In the genomic region with DNA sequence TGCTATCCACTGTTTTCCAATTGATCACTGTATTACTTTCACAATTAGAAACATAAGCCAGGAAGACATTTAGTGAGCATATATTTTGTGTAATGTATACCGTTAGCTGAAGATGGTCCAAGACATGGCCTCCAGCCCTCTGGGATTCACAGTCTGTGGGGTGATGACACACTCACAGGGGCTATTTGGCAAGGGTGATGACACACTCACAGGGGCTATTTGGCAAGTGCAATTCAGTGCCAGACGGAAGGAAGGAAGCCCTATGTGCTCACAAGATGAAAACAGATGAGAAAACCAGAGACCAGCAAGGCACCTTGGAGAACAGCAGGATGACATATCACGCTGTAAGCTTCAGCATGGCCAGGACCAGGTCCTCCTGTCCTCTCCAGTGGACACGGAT, we compare ENCODE assay signal across 33 cellular contexts.
"Had no signal": no experiment of that assay in that cellular context is flagged by ENCODE, and none has a peak within 500 bp of the region (broad histone marks: within the 10 kb centered on the region; RNA-seq: fewer than 3 reads in every experiment).

No MANE protein-coding gene starts in this region.

- H3K4me1 ChIP-seq: adrenal gland, body of pancreas, colonic mucosa, foreskin keratinocyte had no signal

- H3K4me3 ChIP-seq: adrenal gland, body of pancreas, cardiac muscle cell, colonic mucosa, gastrocnemius medialis, heart right ventricle, hepatocyte had no signal

- H3K36me3 Mint-ChIP-seq: activated CD4-positive, alpha-beta memory T cell treated with anti-CD3 and anti-CD28 coated beads for 36 hours; activated CD8-positive, alpha-beta memory T cell treated with anti-CD3 and anti-CD28 coated beads, Interleukin-2, amount 10 ng/mL, durations not matched to agents 7 days and 5 days; activated naive CD4-positive, alpha-beta T cell treated with anti-CD3 and anti-CD28 coated beads, Interleukin-2, amount 50 U/mL, for 24 hours; activated naive CD8-positive, alpha-beta T cell treated with anti-CD3 and anti-CD28 coated beads for 36 hours had no signal

- DNase-seq: activated CD4-positive, alpha-beta memory T cell treated with anti-CD3 and anti-CD28 coated beads for 36 hours; activated CD4-positive, alpha-beta T cell treated with anti-CD3 and anti-CD28 coated beads for 36 hours; activated CD4-positive, alpha-beta T cell treated with anti-CD3 and anti-CD28 coated beads, Interleukin-2, amount 10 ng/mL, durations not matched to agents 24 days and 14 days; activated CD4-positive, CD25-positive, alpha-beta regulatory T cell; activated CD4-positive, CD25-positive, alpha-beta regulatory T cell treated with anti-CD3 and anti-CD28 coated beads, Interleukin-2, amount 50 U/mL, for 72 hours; activated CD8-positive, alpha-beta memory T cell treated with anti-CD3 and anti-CD28 coated beads, Interleukin-2, amount 10 ng/mL, durations not matched to agents 7 days and 5 days; activated CD8-positive, alpha-beta memory T cell treated with anti-CD3 and anti-CD28 coated beads, Interleukin-2, amount 50 U/mL, for 4 hours; activated CD8-positive, alpha-beta T cell treated with anti-CD3 and anti-CD28 coated beads, Interleukin-2, amount 10 ng/mL, durations not matched to agents 7 days and 5 days; activated effector memory CD4-positive, alpha-beta T cell treated with anti-CD3 and anti-CD28 coated beads, Interleukin-2, amount 50 U/mL, for 16 hours; activated naive CD4-positive, alpha-beta T cell treated with anti-CD3 and anti-CD28 coated beads for 36 hours; activated naive CD8-positive, alpha-beta T cell treated with anti-CD3 and anti-CD28 coated beads for 36 hours; activated naive CD8-positive, alpha-beta T cell treated with anti-CD3 and anti-CD28 coated beads, Interleukin-2, amount 50 U/mL, for 24 hours; activated T-cell treated with anti-CD3 and anti-CD28 coated beads, Interleukin-2, amount 50 U/mL, for 1 hour; activated T-cell treated with anti-CD3 and anti-CD28 coated beads, Interleukin-2, amount 50 U/mL, for 48 hours; adrenal gland; amygdala; aorta; body of pancreas; central memory CD4-positive, alpha-beta T cell; cerebellar nuclear complex; colonic mucosa; effector CD8-positive, alpha-beta T cell; endodermal cell; foreskin keratinocyte; gastrocnemius medialis; heart right ventricle; T-helper 2 cell had no signal

- ATAC-seq: activated CD4-positive, alpha-beta T cell treated with anti-CD3 and anti-CD28 coated beads for 36 hours; activated CD8-positive, alpha-beta memory T cell treated with anti-CD3 and anti-CD28 coated beads, Interleukin-2, amount 10 ng/mL, durations not matched to agents 7 days and 5 days; activated CD8-positive, alpha-beta T cell treated with anti-CD3 and anti-CD28 coated beads, Interleukin-2, amount 10 ng/mL, durations not matched to agents 7 days and 5 days; activated naive CD8-positive, alpha-beta T cell treated with anti-CD3 and anti-CD28 coated beads, Interleukin-2, amount 50 U/mL, for 24 hours; body of pancreas; esophagus mucosa; foreskin keratinocyte; gastrocnemius medialis; heart right ventricle had no signal

- H3K4me2 ChIP-seq: hepatocyte had no signal

- H3K36me3 ChIP-seq: adrenal gland, cardiac muscle cell, colonic mucosa, gastrocnemius medialis, heart right ventricle had no signal

- H3K9me3 ChIP-seq: adrenal gland, body of pancreas, colonic mucosa, gastrocnemius medialis, heart right ventricle had no signal

- H3K4me3 Mint-ChIP-seq: activated CD4-positive, alpha-beta memory T cell treated with anti-CD3 and anti-CD28 coated beads for 36 hours; activated CD4-positive, alpha-beta T cell treated with anti-CD3 and anti-CD28 coated beads for 36 hours; activated CD4-positive, alpha-beta T cell treated with anti-CD3 and anti-CD28 coated beads, Interleukin-2, amount 10 ng/mL, durations not matched to agents 24 days and 14 days; activated CD8-positive, alpha-beta memory T cell treated with anti-CD3 and anti-CD28 coated beads, Interleukin-2, amount 10 ng/mL, durations not matched to agents 7 days and 5 days; activated CD8-positive, alpha-beta T cell treated with anti-CD3 and anti-CD28 coated beads, Interleukin-2, amount 10 ng/mL, durations not matched to agents 7 days and 5 days; activated naive CD4-positive, alpha-beta T cell treated with anti-CD3 and anti-CD28 coated beads for 36 hours; activated naive CD4-positive, alpha-beta T cell treated with anti-CD3 and anti-CD28 coated beads, Interleukin-2, amount 50 U/mL, for 24 hours; activated naive CD8-positive, alpha-beta T cell treated with anti-CD3 and anti-CD28 coated beads for 36 hours; activated naive CD8-positive, alpha-beta T cell treated with anti-CD3 and anti-CD28 coated beads, Interleukin-2, amount 50 U/mL, for 24 hours; activated T-helper 1 cell treated with anti-CD3 and anti-CD28 coated beads, Interleukin-12 subunit alpha, Interleukin-12 subunit beta, Interleukin-2, Interleukin-4 antibody, amounts not matched to agents 30 ng/mL and 10 ng/mL and 1 ng/mL, durations not matched to agents 14 hours and 24 hours and 36 hours; endodermal cell had no signal

- H3K27ac ChIP-seq: adrenal gland, body of pancreas, cardiac muscle cell, colonic mucosa, foreskin keratinocyte, gastrocnemius medialis, heart right ventricle, hepatocyte had no signal

- H3K27me3 ChIP-seq: cardiac muscle cell, colonic mucosa, hepatocyte had no signal

- H3K27ac Mint-ChIP-seq: activated CD4-positive, alpha-beta memory T cell treated with anti-CD3 and anti-CD28 coated beads for 36 hours; activated CD4-positive, alpha-beta T cell treated with anti-CD3 and anti-CD28 coated beads for 36 hours; activated CD4-positive, alpha-beta T cell treated with anti-CD3 and anti-CD28 coated beads, Interleukin-2, amount 10 ng/mL, durations not matched to agents 24 days and 14 days; activated CD8-positive, alpha-beta memory T cell treated with anti-CD3 and anti-CD28 coated beads, Interleukin-2, amount 10 ng/mL, durations not matched to agents 7 days and 5 days; activated CD8-positive, alpha-beta T cell treated with anti-CD3 and anti-CD28 coated beads, Interleukin-2, amount 10 ng/mL, durations not matched to agents 7 days and 5 days; activated naive CD4-positive, alpha-beta T cell treated with anti-CD3 and anti-CD28 coated beads for 36 hours; activated naive CD4-positive, alpha-beta T cell treated with anti-CD3 and anti-CD28 coated beads, Interleukin-2, amount 50 U/mL, for 24 hours; activated naive CD8-positive, alpha-beta T cell treated with anti-CD3 and anti-CD28 coated beads for 36 hours; activated naive CD8-positive, alpha-beta T cell treated with anti-CD3 and anti-CD28 coated beads, Interleukin-2, amount 50 U/mL, for 24 hours; activated T-helper 1 cell treated with anti-CD3 and anti-CD28 coated beads, Interleukin-12 subunit alpha, Interleukin-12 subunit beta, Interleukin-2, Interleukin-4 antibody, amounts not matched to agents 30 ng/mL and 10 ng/mL and 1 ng/mL, durations not matched to agents 14 hours and 24 hours and 36 hours; activated T-helper 2 cell treated with anti-CD3 and anti-CD28 coated beads, Interferon-gamma antibody, Interleukin-2, Interleukin-4, amounts not matched to agents 10 μg/mL and 5 μg/mL and 100 μg/mL, durations not matched to agents 14 hours and 24 hours and 36 hours; endodermal cell had no signal

- H2AFZ ChIP-seq: hepatocyte had no signal

- H3K9me3 Mint-ChIP-seq: activated CD4-positive, alpha-beta memory T cell treated with anti-CD3 and anti-CD28 coated beads for 36 hours; activated CD4-positive, alpha-beta T cell treated with anti-CD3 and anti-CD28 coated beads, Interleukin-2, amount 10 ng/mL, durations not matched to agents 24 days and 14 days; activated naive CD4-positive, alpha-beta T cell treated with anti-CD3 and anti-CD28 coated beads for 36 hours; activated naive CD8-positive, alpha-beta T cell treated with anti-CD3 and anti-CD28 coated beads for 36 hours; activated T-helper 1 cell treated with anti-CD3 and anti-CD28 coated beads, Interleukin-12 subunit alpha, Interleukin-12 subunit beta, Interleukin-2, Interleukin-4 antibody, amounts not matched to agents 30 ng/mL and 10 ng/mL and 1 ng/mL, durations not matched to agents 14 hours and 24 hours and 36 hours; activated T-helper 2 cell treated with anti-CD3 and anti-CD28 coated beads, Interferon-gamma antibody, Interleukin-2, Interleukin-4, amounts not matched to agents 10 μg/mL and 5 μg/mL and 100 μg/mL, durations not matched to agents 14 hours and 24 hours and 36 hours had no signal
